1 cellular context compared by ENCODE assay signal in genomic region chr5:73274870-73275756, GRCh38.
TF ChIP-seq lines count a peak whose summit lies in the region.

No MANE protein-coding gene starts in this region.

TF ChIP-seq in GM23338, 12 proteins besides CTCF, POLR2A, EP300 and RAD21 (continued from another document):
- TF ChIP-seq, protein P1, sequence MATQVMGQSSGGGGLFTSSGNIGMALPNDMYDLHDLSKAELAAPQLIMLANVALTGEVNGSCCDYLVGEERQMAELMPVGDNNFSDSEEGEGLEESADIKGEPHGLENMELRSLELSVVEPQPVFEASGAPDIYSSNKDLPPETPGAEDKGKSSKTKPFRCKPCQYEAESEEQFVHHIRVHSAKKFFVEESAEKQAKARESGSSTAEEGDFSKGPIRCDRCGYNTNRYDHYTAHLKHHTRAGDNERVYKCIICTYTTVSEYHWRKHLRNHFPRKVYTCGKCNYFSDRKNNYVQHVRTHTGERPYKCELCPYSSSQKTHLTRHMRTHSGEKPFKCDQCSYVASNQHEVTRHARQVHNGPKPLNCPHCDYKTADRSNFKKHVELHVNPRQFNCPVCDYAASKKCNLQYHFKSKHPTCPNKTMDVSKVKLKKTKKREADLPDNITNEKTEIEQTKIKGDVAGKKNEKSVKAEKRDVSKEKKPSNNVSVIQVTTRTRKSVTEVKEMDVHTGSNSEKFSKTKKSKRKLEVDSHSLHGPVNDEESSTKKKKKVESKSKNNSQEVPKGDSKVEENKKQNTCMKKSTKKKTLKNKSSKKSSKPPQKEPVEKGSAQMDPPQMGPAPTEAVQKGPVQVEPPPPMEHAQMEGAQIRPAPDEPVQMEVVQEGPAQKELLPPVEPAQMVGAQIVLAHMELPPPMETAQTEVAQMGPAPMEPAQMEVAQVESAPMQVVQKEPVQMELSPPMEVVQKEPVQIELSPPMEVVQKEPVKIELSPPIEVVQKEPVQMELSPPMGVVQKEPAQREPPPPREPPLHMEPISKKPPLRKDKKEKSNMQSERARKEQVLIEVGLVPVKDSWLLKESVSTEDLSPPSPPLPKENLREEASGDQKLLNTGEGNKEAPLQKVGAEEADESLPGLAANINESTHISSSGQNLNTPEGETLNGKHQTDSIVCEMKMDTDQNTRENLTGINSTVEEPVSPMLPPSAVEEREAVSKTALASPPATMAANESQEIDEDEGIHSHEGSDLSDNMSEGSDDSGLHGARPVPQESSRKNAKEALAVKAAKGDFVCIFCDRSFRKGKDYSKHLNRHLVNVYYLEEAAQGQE (IDR thresholded peaks at IDR 0.05; ENCODE audit: unreplicated experiment) = no peak
- TF ChIP-seq, protein P2, sequence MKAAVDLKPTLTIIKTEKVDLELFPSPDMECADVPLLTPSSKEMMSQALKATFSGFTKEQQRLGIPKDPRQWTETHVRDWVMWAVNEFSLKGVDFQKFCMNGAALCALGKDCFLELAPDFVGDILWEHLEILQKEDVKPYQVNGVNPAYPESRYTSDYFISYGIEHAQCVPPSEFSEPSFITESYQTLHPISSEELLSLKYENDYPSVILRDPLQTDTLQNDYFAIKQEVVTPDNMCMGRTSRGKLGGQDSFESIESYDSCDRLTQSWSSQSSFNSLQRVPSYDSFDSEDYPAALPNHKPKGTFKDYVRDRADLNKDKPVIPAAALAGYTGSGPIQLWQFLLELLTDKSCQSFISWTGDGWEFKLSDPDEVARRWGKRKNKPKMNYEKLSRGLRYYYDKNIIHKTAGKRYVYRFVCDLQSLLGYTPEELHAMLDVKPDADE (IDR thresholded peaks at IDR 0.05) = no peak
- no peak for TF ChIP-seq EZH2phosphoT487 (IDR thresholded peaks at IDR 0.05; ENCODE audit: unreplicated experiment)
- TF ChIP-seq JUNB (IDR thresholded peaks at IDR 0.05; ENCODE audit: unreplicated experiment) = no peak
